In the genomic region with DNA sequence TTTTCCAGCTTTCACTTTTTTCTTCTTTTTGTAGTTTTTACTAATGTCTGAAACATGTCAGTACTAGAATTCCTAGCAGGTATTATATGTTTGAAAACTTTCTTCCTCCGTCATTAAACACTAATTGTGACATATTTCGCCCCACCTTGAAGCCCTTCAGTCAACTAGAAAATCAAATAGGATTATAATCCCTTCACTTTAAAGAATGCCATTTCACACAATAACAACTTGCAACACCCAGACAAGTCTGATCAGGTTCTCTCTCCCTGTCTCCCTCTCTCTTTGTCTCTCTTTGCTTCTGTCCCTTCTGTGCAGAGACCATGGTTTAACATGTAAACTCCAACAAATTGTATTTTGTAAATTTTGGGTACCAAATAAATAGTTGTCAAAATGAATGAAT, we compare ENCODE assay signal across 22 cellular contexts.
DNase-seq lines count a peak whose midpoint lies in the region; ATAC-seq, FAIRE-seq and TF ChIP-seq lines count a peak whose summit lies in the region.
"Had no signal": no experiment of that assay in that cellular context is flagged by ENCODE, and none has a peak within 500 bp of the region (broad histone marks: within the 10 kb centered on the region; RNA-seq: fewer than 3 reads in every experiment).

No MANE protein-coding gene starts in this region.

- no peak for FAIRE-seq in bronchial epithelial cell (lab: Jason Lieb, UNC)
- FAIRE-seq: A549, GM12892, H54 had no signal

- no peak for ATAC-seq in activated T-cell treated with anti-CD3 and anti-CD28 coated beads, Interleukin-2, amount 50 U/mL, for 72 hours (replicated peaks in 1 of 2)
- ATAC-seq in activated T-cell treated with anti-CD3 and anti-CD28 coated beads, Interleukin-2, amount 50 U/mL, for 4 hours, result no peak
- ATAC-seq in foreskin keratinocyte, result no peak
- ATAC-seq: A549 had no signal

- H3K9me3 ChIP-seq in BE2C, result no peaks in the 10 kb centered on the region
- H3K9me3 ChIP-seq: A549, HAP-1 had no signal

- TF ChIP-seq CTCF in bronchial epithelial cell (IDR thresholded peaks at IDR 0.05; ENCODE audit: insufficient read depth, low read length, severe bottlenecking) (no peak), foreskin keratinocyte (conservative IDR thresholded peaks at IDR 0.05) (no peak), BE2C (IDR thresholded peaks at IDR 0.05; ENCODE audit: low read depth, low read length) (no peak)

- H3K27me3 ChIP-seq in bronchial epithelial cell (ENCODE audit: control insufficient read depth, insufficient read depth, low read length) (no peaks in the 10 kb centered on the region), foreskin keratinocyte (no peaks in the 10 kb centered on the region), BE2C (no peaks in the 10 kb centered on the region)

- H3K27ac ChIP-seq in foreskin keratinocyte, result no peak overlapping the region
- H3K27ac ChIP-seq: A549 had no signal

- H3K36me3 ChIP-seq in bronchial epithelial cell (ENCODE audit: control insufficient read depth, insufficient read depth, low read length) (no peaks in the 10 kb centered on the region), BE2C (no peaks in the 10 kb centered on the region)
- H3K36me3 ChIP-seq: HAP-1 had no signal

- H3K4me3 Mint-ChIP-seq in activated T-cell treated with anti-CD3 and anti-CD28 coated beads, Interleukin-2, amount 50 U/mL, for 72 hours, result no peak overlapping the region
- H3K4me3 Mint-ChIP-seq in activated T-cell treated with anti-CD3 and anti-CD28 coated beads, Interleukin-2, amount 50 U/mL, for 4 hours, result no peak overlapping the region
- H3K4me3 Mint-ChIP-seq: CD4-positive, alpha-beta memory T cell; HFFc6 had no signal

- H3K4me3 ChIP-seq in bronchial epithelial cell (ENCODE audit: low read depth, low read length), result no peak overlapping the region
- H3K4me3 ChIP-seq in BE2C (ENCODE audit: low read depth, low read length), result no peak overlapping the region
- H3K4me3 ChIP-seq: A549, HAP-1 had no signal

- no peaks in the 10 kb centered on the region for H3K4me1 Mint-ChIP-seq in activated T-cell treated with anti-CD3 and anti-CD28 coated beads, Interleukin-2, amount 50 U/mL, for 72 hours (ENCODE audit: low read depth)
- no peaks in the 10 kb centered on the region for H3K4me1 Mint-ChIP-seq in activated T-cell treated with anti-CD3 and anti-CD28 coated beads, Interleukin-2, amount 50 U/mL, for 4 hours (ENCODE audit: low read depth)
- H3K4me1 Mint-ChIP-seq: CD4-positive, alpha-beta memory T cell had no signal

- peaks cover 0 to 1% of the 10 kb centered on the region in 2 donors for H3K36me3 Mint-ChIP-seq in activated T-cell treated with anti-CD3 and anti-CD28 coated beads, Interleukin-2, amount 50 U/mL, for 72 hours (ENCODE audit: insufficient read depth in 2 of 2)
- no peaks in the 10 kb centered on the region for H3K36me3 Mint-ChIP-seq in activated T-cell treated with anti-CD3 and anti-CD28 coated beads, Interleukin-2, amount 50 U/mL, for 4 hours (ENCODE audit: insufficient read depth)
- H3K36me3 Mint-ChIP-seq: CD4-positive, alpha-beta memory T cell had no signal

- H3K9me3 Mint-ChIP-seq in activated T-cell treated with anti-CD3 and anti-CD28 coated beads, Interleukin-2, amount 50 U/mL, for 72 hours, result peaks cover 0 to 4% of the 10 kb centered on the region in 2 donors
- H3K9me3 Mint-ChIP-seq in activated T-cell treated with anti-CD3 and anti-CD28 coated beads, Interleukin-2, amount 50 U/mL, for 4 hours, result no peaks in the 10 kb centered on the region
- H3K9me3 Mint-ChIP-seq: HFFc6 had no signal

- H3K27ac Mint-ChIP-seq in activated T-cell treated with anti-CD3 and anti-CD28 coated beads, Interleukin-2, amount 50 U/mL, for 72 hours, result peak overlapping the region; percentile 72
- H3K27ac Mint-ChIP-seq: CD4-positive, alpha-beta memory T cell; HFFc6 had no signal

- H3K27me3 Mint-ChIP-seq in activated T-cell treated with anti-CD3 and anti-CD28 coated beads, Interleukin-2, amount 50 U/mL, for 72 hours (ENCODE audit: low read depth), result no peaks in the 10 kb centered on the region
- H3K27me3 Mint-ChIP-seq in activated T-cell treated with anti-CD3 and anti-CD28 coated beads, Interleukin-2, amount 50 U/mL, for 4 hours (ENCODE audit: low read depth), result no peaks in the 10 kb centered on the region
- H3K27me3 Mint-ChIP-seq: CD4-positive, alpha-beta memory T cell had no signal

- no peaks in the 10 kb centered on the region for H3K4me1 ChIP-seq in foreskin keratinocyte
- H3K4me1 ChIP-seq in BE2C, result no peaks in the 10 kb centered on the region
- H3K4me1 ChIP-seq: A549, HAP-1 had no signal

- DNase-seq in activated T-cell treated with anti-CD3 and anti-CD28 coated beads, Interleukin-2, amount 50 U/mL, for 72 hours, result no peak
- DNase-seq in activated T-cell treated with anti-CD3 and anti-CD28 coated beads, Interleukin-2, amount 50 U/mL, for 4 hours, result no peak
- DNase-seq in bronchial epithelial cell (ENCODE audit: low read depth) (peak; percentile 75), foreskin keratinocyte (peak; percentile 18 to 55), DMS79 (lab: John Stamatoyannopoulos, UW) (no peak), nucleus accumbens (lab: John Stamatoyannopoulos, UW) (no peak), BE2C (no peak)
- DNase-seq: 8988T; ACHN; AML-193; C1 segment of cervical spinal cord; Calu3; CD4-positive, alpha-beta memory T cell; COR-L47; DMS53; DND-41; GOT3; HFFc6 had no signal

Comparison
In these comparisons a context has a peak if more than half of its experiments do, and no peak if none do; other contexts are left out.
1. DNase-seq: peak in bronchial epithelial cell (single experiment) and foreskin keratinocyte (2 of 2); none in activated T-cell treated with anti-CD3 and anti-CD28 coated beads, Interleukin-2, amount 50 U/mL, for 72 hours (0 of 2), activated T-cell treated with anti-CD3 and anti-CD28 coated beads, Interleukin-2, amount 50 U/mL, for 4 hours (single experiment), DMS79 (single experiment), nucleus accumbens (0 of 56) and BE2C (single experiment).